Comparison of ENCODE assay signal across 32 cellular contexts in the genomic region with DNA sequence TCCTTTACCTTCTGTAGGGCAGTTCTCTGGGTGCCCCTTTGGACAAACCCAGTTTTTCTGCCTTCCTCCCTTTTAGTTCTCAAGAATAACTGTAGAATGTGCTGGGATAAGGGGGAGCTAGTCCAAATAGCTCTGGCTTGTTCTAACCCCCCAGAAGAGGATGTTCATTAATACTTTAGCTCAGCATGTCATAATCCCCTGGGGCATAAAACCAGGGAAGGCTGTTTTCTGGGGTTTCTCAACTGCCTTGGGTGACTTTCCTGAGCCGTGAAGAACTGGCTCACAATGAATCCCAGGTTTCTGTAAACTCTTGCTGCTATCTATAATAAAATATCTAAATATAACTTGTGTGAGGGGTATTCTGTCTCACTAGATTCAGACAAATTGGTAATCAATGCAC. TPM values are rescaled to one million over a fixed set of nuclear protein-coding genes. Genes with fewer than 3 reads are reported as not detected.
"Had no signal": no experiment of that assay in that cellular context is flagged by ENCODE, and none has a peak within 500 bp of the region (broad histone marks: within the 10 kb centered on the region; RNA-seq: fewer than 3 reads in every experiment).

No MANE protein-coding gene starts in this region.

- H3K27ac ChIP-seq: VCaP had no signal

- DNase-seq: activated B cell treated with CpG ODN at 0.5 μM for 24 hours; activated CD4-positive, alpha-beta memory T cell treated with anti-CD3 and anti-CD28 coated beads for 36 hours; activated CD4-positive, alpha-beta T cell treated with anti-CD3 and anti-CD28 coated beads for 4 hours; activated CD4-positive, alpha-beta T cell treated with anti-CD3 and anti-CD28 coated beads, Interleukin-2, amount 50 U/mL, for 1 hour; activated CD4-positive, CD25-positive, alpha-beta regulatory T cell treated with anti-CD3 and anti-CD28 coated beads, Interleukin-2, amount 50 U/mL, for 72 hours; activated CD8-positive, alpha-beta memory T cell treated with anti-CD3 and anti-CD28 coated beads, Interleukin-2, amount 10 ng/mL, durations not matched to agents 7 days and 5 days; activated CD8-positive, alpha-beta memory T cell treated with anti-CD3 and anti-CD28 coated beads, Interleukin-2, amount 50 U/mL, for 48 hours; activated effector memory CD4-positive, alpha-beta T cell treated with Interleukin-2 at 50 U/mL for 16 hours; activated naive CD4-positive, alpha-beta T cell treated with anti-CD3 and anti-CD28 coated beads, Interleukin-2, amount 10 ng/mL, durations not matched to agents 7 days and 5 days; activated naive CD8-positive, alpha-beta T cell treated with anti-CD3 and anti-CD28 coated beads, Interleukin-2, amount 50 U/mL, for 24 hours; activated T-cell treated with anti-CD3 and anti-CD28 coated beads, Interleukin-2, amount 50 U/mL, for 48 hours; anterior cingulate cortex; caudate nucleus; cerebellar nuclear complex; Karpas-422; MG63; NCI-H1105 treated with DMSO at 0.1 percent for 48 hours; NCI-H1436; NCI-H1694; NCI-H1930; NCI-H2171; NCI-H510A; NCI-H526; NCI-H748 treated with DMSO at 0.1 percent for 48 hours; NK-92 treated with Interleukin-12 subunit alpha and Interleukin-12 subunit beta, amount 100 ng/mL, for 24 hours; RPMI8226; SIG-M5; SW 1271; T-helper 1 cell; T-helper 2 cell; T-helper 9 cell had no signal

- H3K4me3 ChIP-seq: MG63 had no signal

- H3K27me3 ChIP-seq: MG63 had no signal

- H3K36me3 ChIP-seq: MG63 had no signal

- H3K9me3 ChIP-seq: MG63 had no signal

RNA-seq across cellular contexts. Expression of a gene that starts 44.5 kb away (rescaled TPM):
- total RNA-seq: activated B cell treated with CpG ODN at 0.5 μM for 24 hours had no signal
